Comparison of ENCODE assay signal across 3 cellular contexts in genomic region chr9:33560217-33560616, GRCh38.
TF ChIP-seq lines count a peak whose summit lies in the region.

No MANE protein-coding gene starts in this region.

TF ChIP-seq in HEK293, 187 proteins besides CTCF, POLR2A, EP300 and RAD21:
- TF ChIP-seq GLIS1 (tag by site-specific recombination; IDR thresholded peaks at IDR 0.05) (0 out of 2 replicates have a peak, but pooled peaks have one; percentile 28), ZNF518A (tag by site-specific recombination; conservative IDR thresholded peaks at IDR 0.05; ENCODE audit: low read depth) (peak; percentile 38; the same call in 1 of the 2 replicates)

TF ChIP-seq in SK-N-SH, 30 proteins besides CTCF, POLR2A, EP300 and RAD21:
- TF ChIP-seq GATA2 (CRISPR knock-in tag; IDR thresholded peaks at IDR 0.05): 0 out of 2 replicates have a peak, but pooled peaks have one; percentile 35

TF ChIP-seq in HepG2, 621 proteins besides CTCF, POLR2A, EP300 and RAD21:
- TF ChIP-seq TP53 (CRISPR knock-in tag; conservative IDR thresholded peaks at IDR 0.05): peak; percentile 97
